ENCODE assay signal across 28 cellular contexts in the genomic region with DNA sequence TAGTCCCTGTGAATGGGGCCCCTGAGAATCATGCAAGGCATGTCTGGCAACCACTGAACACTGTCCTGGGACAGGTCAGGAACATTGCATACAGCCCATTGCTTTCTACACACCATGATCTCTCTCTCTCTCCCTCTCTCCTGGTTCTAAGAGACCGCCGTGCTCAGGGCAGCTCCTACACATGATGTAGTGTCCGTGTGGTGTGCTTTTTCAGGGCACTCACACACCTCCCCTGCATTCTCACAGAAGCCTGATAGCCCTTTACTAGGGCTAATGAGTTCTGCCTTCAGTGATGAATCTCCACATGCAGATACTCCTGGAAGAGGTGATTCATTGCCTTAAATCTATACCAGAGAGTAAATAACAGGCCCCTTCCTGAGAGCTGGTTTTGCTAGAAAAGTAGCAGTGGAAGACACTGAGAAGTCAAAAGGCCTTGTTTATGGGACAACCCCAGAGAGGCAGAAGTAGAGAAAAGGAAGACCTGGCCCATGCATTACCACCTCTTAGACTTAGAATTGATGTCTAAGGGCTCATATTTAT. TPM values are rescaled to one million over a fixed set of nuclear protein-coding genes. Genes with fewer than 3 reads are reported as not detected.
"Had no signal": no experiment of that assay in that cellular context is flagged by ENCODE, and none has a peak within 500 bp of the region (broad histone marks: within the 10 kb centered on the region; RNA-seq: fewer than 3 reads in every experiment).

No MANE protein-coding gene starts in this region.

- H3K4me1 ChIP-seq: left lung, neural progenitor cell, transverse colon, upper lobe of right lung, uterus had no signal

- H3K36me3 ChIP-seq: left lung, neural progenitor cell, ovary, suprapubic skin, transverse colon, upper lobe of right lung, uterus had no signal

- H3K9ac ChIP-seq: neural progenitor cell had no signal

- H2AFZ ChIP-seq: neural progenitor cell had no signal

- H3K9me3 Mint-ChIP-seq: immature natural killer cell; natural killer cell treated with Interleukin-12 subunit alpha and Interleukin-12 subunit beta and Interleukin-15 and Interleukin-18, amount 100 ng/mL, for 72 hours; stimulated activated naive CD8-positive, alpha-beta T cell treated with anti-CD3 and anti-CD28 coated beads, Interleukin-15, amount 100 ng/mL, for 72 hours had no signal

- H3K27ac ChIP-seq: coronary artery, left lung, neural progenitor cell, ovary, psoas muscle, suprapubic skin, transverse colon, upper lobe of right lung, uterus had no signal

- H3K9me3 ChIP-seq: left lung, mucosa of descending colon, ovary, psoas muscle, suprapubic skin, transverse colon, upper lobe of right lung, uterus had no signal

- H3K27me3 ChIP-seq: ovary, uterus had no signal

- H3K4me2 ChIP-seq: neural progenitor cell had no signal

- DNase-seq: dermis blood vessel endothelial cell; effector memory CD4-positive, alpha-beta T cell; erythroblast; hypothalamus; immature natural killer cell; left lung; mesenchymal stem cell; mucosa of descending colon; naive B cell; nucleus accumbens; ovary; posterior cingulate gyrus; psoas muscle; right cardiac atrium; small intestine; stimulated activated CD4-positive, alpha-beta T cell treated with anti-CD3 and anti-CD28 coated beads, Interleukin-15, amount 100 ng/mL, for 24 hours; stimulated activated CD4-positive, alpha-beta T cell treated with anti-CD3 and anti-CD28 coated beads, Interleukin-2, amount 100 ng/mL, for 48 hours; stimulated activated naive CD4-positive, alpha-beta T cell; stimulated activated naive CD8-positive, alpha-beta T cell treated with anti-CD3 and anti-CD28 coated beads, Interleukin-15, amount 100 ng/mL, for 72 hours; transverse colon; upper lobe of right lung; uterus had no signal

- H3K27ac Mint-ChIP-seq: immature natural killer cell; mesothelial cell of epicardium; naive B cell; natural killer cell treated with Interleukin-12 subunit alpha and Interleukin-12 subunit beta and Interleukin-15 and Interleukin-18, amount 100 ng/mL, for 72 hours; neural progenitor cell; stimulated activated naive CD8-positive, alpha-beta T cell treated with anti-CD3 and anti-CD28 coated beads, Interleukin-15, amount 100 ng/mL, for 72 hours had no signal

- H3K36me3 Mint-ChIP-seq: naive B cell; natural killer cell treated with Interleukin-12 subunit alpha and Interleukin-12 subunit beta and Interleukin-15 and Interleukin-18, amount 100 ng/mL, for 72 hours had no signal

- H3K4me1 Mint-ChIP-seq: immature natural killer cell; neural progenitor cell; stimulated activated naive CD8-positive, alpha-beta T cell treated with anti-CD3 and anti-CD28 coated beads, Interleukin-15, amount 100 ng/mL, for 72 hours had no signal

- H3K4me3 ChIP-seq: coronary artery, left lung, mucosa of descending colon, neural progenitor cell, ovary, psoas muscle, suprapubic skin, transverse colon, upper lobe of right lung, uterus had no signal

- ATAC-seq: left lung; mucosa of descending colon; psoas muscle; right cardiac atrium; stimulated activated naive CD8-positive, alpha-beta T cell treated with anti-CD3 and anti-CD28 coated beads, Interleukin-15, amount 100 ng/mL, for 72 hours; upper lobe of right lung had no signal

- H3K4me3 Mint-ChIP-seq: immature natural killer cell; mesothelial cell of epicardium; naive B cell; natural killer cell treated with Interleukin-12 subunit alpha and Interleukin-12 subunit beta and Interleukin-15 and Interleukin-18, amount 100 ng/mL, for 72 hours; neural progenitor cell; stimulated activated naive CD8-positive, alpha-beta T cell treated with anti-CD3 and anti-CD28 coated beads, Interleukin-15, amount 100 ng/mL, for 72 hours had no signal

RNA-seq across cellular contexts. Expression of a gene that starts 7.1 kb away (rescaled TPM):
- total RNA-seq: lung microvascular endothelial cell; natural killer cell treated with Interleukin-12 subunit alpha and Interleukin-12 subunit beta and Interleukin-15 and Interleukin-18, amount 100 ng/mL, for 72 hours had no signal
